Comparison of ENCODE assay signal across 7 cellular contexts in the genomic region with DNA sequence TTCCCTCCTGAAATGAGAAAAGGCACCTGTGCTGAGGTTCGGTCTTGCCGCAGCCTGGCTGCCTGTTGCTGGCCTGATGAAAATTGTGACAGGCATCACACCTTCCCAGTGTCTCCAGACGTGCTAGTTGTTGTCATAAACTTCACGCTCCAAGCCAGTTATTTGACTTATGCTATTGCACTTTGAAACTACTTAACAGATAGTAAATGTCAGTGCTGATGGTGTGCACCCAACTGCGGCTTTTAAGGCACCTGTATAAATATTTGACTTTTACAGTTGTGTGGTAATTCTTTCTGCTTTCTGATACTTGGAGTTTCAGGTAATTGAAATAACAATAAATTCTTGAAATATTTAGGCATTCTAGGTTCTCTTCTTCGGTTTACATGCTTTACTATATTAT. TPM values are rescaled to one million over a fixed set of nuclear protein-coding genes. Genes with fewer than 3 reads are reported as not detected.
DNase-seq lines count a peak whose midpoint lies in the region; ATAC-seq and TF ChIP-seq lines count a peak whose summit lies in the region.

No MANE protein-coding gene starts in this region.

- BruUV-seq in PC-9 (replicated peaks; lab: Mats Ljungman, UMichigan), result TSS peak; percentile 37

- peaks cover 57% of the 10 kb centered on the region for H3K79me2 ChIP-seq in PC-9 (ENCODE audit: low read depth)

- 37 to 62% (median 48%) methylated on average over 6 of the region's 6 CpGs for WGBS in psoas muscle, 3 donors

- H3K4me1 ChIP-seq in PC-9 (replicated peaks; ENCODE audit: insufficient read depth) (peaks cover 24% of the 10 kb centered on the region), psoas muscle (peaks cover 18% of the 10 kb centered on the region)

- H3K27ac ChIP-seq in PC-9 (peak overlapping the region; percentile 29; the same call in 1 of the 2 replicates), psoas muscle (no peak overlapping the region)

- H3K27me3 ChIP-seq in H7 (ENCODE audit: control insufficient read depth, insufficient read depth, low read length) (no peaks in the 10 kb centered on the region), PC-9 (ENCODE audit: insufficient read depth, low read depth) (no peaks in the 10 kb centered on the region), psoas muscle (ENCODE audit: insufficient read depth in 3 of 3, low read length in 2 of 3) (no peaks in the 10 kb centered on the region)

- intact Hi-C loops in PC-9 (cut with micrococcal nuclease; ENCODE audit: unreplicated experiment) (loop anchor here (5.0 kb wide), 1 partner anchor 36 kb away; no protein-coding TSS in a partner anchor), psoas muscle (cut with DNase I) (loop anchor here in 1 of 2 donors (5.0 kb wide), 2 partner anchors 41 to 1829 kb away; no protein-coding TSS in a partner anchor)

- ATAC-seq in psoas muscle (no peak), HG03460 (IDR thresholded peaks at IDR 0.05; ENCODE audit: unreplicated experiment) (no peak)

- TF ChIP-seq CTCF in PC-9 (conservative IDR thresholded peaks at IDR 0.05) (no peak), fibroblast of villous mesenchyme (IDR thresholded peaks at IDR 0.05; ENCODE audit: insufficient read depth, low read depth, low read length) (no peak), psoas muscle (IDR thresholded peaks at IDR 0.05) (no peak)

- H4K20me1 ChIP-seq in PC-9 (ENCODE audit: insufficient read depth), result peaks cover 11% of the 10 kb centered on the region; the same call in 1 of the 2 replicates

- peak overlapping the region; percentile 82 for H3K4me2 ChIP-seq in PC-9

- peaks cover 8% of the 10 kb centered on the region for H3F3A ChIP-seq in PC-9 (ENCODE audit: insufficient read depth, low read depth)

- no peaks in the 10 kb centered on the region for H3K9me3 ChIP-seq in PC-9 (ENCODE audit: insufficient read depth, low read depth)
- no peaks in the 10 kb centered on the region for H3K9me3 ChIP-seq in psoas muscle

- POLR2A ChIA-PET in PC-9 (lab: Charles Lee; ENCODE audit: unreplicated experiment), result no interaction called here

- no peak for DNase-seq in H7
- peak in 1 of 2 experiments; percentile 73 for DNase-seq in PC-9
- DNase-seq in fibroblast of villous mesenchyme (ENCODE audit: low read depth), result peak; percentile 38
- DNase-seq in psoas muscle, result no peak
- no peak for DNase-seq in stimulated activated naive CD4-positive, alpha-beta T cell treated with Interleukin-2 at 50 U/mL for 16 hours (lab: John Stamatoyannopoulos, UW)
- DNase-seq in NAMALWA (ENCODE audit: low spot score), result no peak

- no peaks in the 10 kb centered on the region for H3K9me2 ChIP-seq in PC-9 (ENCODE audit: insufficient read depth)

- H3K4me3 ChIP-seq in H7 (ENCODE audit: insufficient read depth, low read depth, low read length) (peak overlapping the region; percentile 89), PC-9 (peak overlapping the region; percentile 67), fibroblast of villous mesenchyme (ENCODE audit: low read depth, low read length) (peak overlapping the region; percentile 91), psoas muscle (peak overlapping the region; percentile 79)

- CTCF ChIA-PET in PC-9 (lab: Charles Lee), result interaction anchor here (0.7 kb wide), 1 partner anchor 94 kb away, joined by 3 read pairs; no protein-coding TSS in a partner anchor

- H3K36me3 ChIP-seq in H7 (replicated peaks; ENCODE audit: control insufficient read depth, insufficient read depth, low read length), result no peaks in the 10 kb centered on the region
- no peaks in the 10 kb centered on the region for H3K36me3 ChIP-seq in PC-9 (ENCODE audit: low read depth)
- H3K36me3 ChIP-seq in psoas muscle (ENCODE audit: insufficient read depth in 1 of 2, low read depth in 1 of 2), result no peaks in the 10 kb centered on the region

- H2AFZ ChIP-seq in PC-9, result no peak overlapping the region

RNA-seq across cellular contexts. Expression of gene WWC2, which starts 1.8 kb away (rescaled TPM):
- 28.7 and 44.5 TPM in 2 replicates for total RNA-seq in H7 (2014; rRNA removed; shearing (Covaris generic))
- 42.3 and 46.5 TPM in 2 replicates for total RNA-seq in PC-9 (2021)
- 42.2 and 100 TPM in 2 replicates for total RNA-seq in fibroblast of villous mesenchyme
- 10 to 100 TPM in 3 of 4 donors, 1 to 10 TPM in 1; 7.8 to 15.5 (median 13.1) TPM for total RNA-seq in psoas muscle
- 1 to 10 TPM; 2.9 to 3.6 (median 3.3) TPM for polyA plus RNA-seq in psoas muscle
